1 cellular context compared by ENCODE assay signal in genomic region chr20:3173582-3174441, GRCh38.
TF ChIP-seq lines count a peak whose summit lies in the region.

No MANE protein-coding gene starts in this region.

TF ChIP-seq in K562, 482 proteins besides CTCF, POLR2A, EP300 and RAD21 (continued from another document and continues in another):
- TF ChIP-seq, protein P1, sequence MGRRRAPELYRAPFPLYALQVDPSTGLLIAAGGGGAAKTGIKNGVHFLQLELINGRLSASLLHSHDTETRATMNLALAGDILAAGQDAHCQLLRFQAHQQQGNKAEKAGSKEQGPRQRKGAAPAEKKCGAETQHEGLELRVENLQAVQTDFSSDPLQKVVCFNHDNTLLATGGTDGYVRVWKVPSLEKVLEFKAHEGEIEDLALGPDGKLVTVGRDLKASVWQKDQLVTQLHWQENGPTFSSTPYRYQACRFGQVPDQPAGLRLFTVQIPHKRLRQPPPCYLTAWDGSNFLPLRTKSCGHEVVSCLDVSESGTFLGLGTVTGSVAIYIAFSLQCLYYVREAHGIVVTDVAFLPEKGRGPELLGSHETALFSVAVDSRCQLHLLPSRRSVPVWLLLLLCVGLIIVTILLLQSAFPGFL (CRISPR knock-in tag; IDR thresholded peaks at IDR 0.05), result no peak
- TF ChIP-seq ZNF717 (CRISPR knock-in tag; IDR thresholded peaks at IDR 0.05) (no peak), ZNF175 (CRISPR knock-in tag; IDR thresholded peaks at IDR 0.05; ENCODE audit: low read depth) (no peak), TFAM (CRISPR knock-in tag; conservative IDR thresholded peaks at IDR 0.05) (no peak), YY1 (IDR thresholded peaks at IDR 0.05; ENCODE audit: borderline replicate concordance in 1 of 3, control insufficient read depth in 1 of 3, extremely low read depth in 1 of 3, insufficient read depth in 3 of 3, insufficient read length in 1 of 3, insufficient replicate concordance in 2 of 3, low read depth in 1 of 3, low read length in 2 of 3) (no peak), NFYB (IDR thresholded peaks at IDR 0.05; ENCODE audit: extremely low read depth, insufficient read length) (peak; percentile 41), THAP7 (CRISPR knock-in tag; IDR thresholded peaks at IDR 0.05) (no peak), SAFB (IDR thresholded peaks at IDR 0.05; ENCODE audit: borderline replicate concordance, low read depth, low read length) (peak; percentile 82), HMG20A (CRISPR knock-in tag; conservative IDR thresholded peaks at IDR 0.05) (no peak), NFXL1 (CRISPR knock-in tag; IDR thresholded peaks at IDR 0.05) (no peak), ZBTB43 (CRISPR knock-in tag; IDR thresholded peaks at IDR 0.05) (no peak), FIP1L1 (IDR thresholded peaks at IDR 0.05; ENCODE audit: low read depth, low read length, poor library complexity, severe bottlenecking) (peak; percentile 56), SMAD1 (IDR thresholded peaks at IDR 0.05; ENCODE audit: low read depth, low read length, partially characterized antibody) (no peak), CBX2 (IDR thresholded peaks at IDR 0.05; ENCODE audit: insufficient read depth, low read length, poor library complexity, severe bottlenecking) (no peak), ZNF232 (CRISPR knock-in tag; IDR thresholded peaks at IDR 0.05) (no peak), ZNF121 (CRISPR knock-in tag; conservative IDR thresholded peaks at IDR 0.05) (no peak), ILF3 (IDR thresholded peaks at IDR 0.05; ENCODE audit: borderline replicate concordance) (no peak), E2F5 (CRISPR knock-in tag; IDR thresholded peaks at IDR 0.05) (0 out of 2 replicates have a peak, but pooled peaks have one; percentile 26), RBFOX2 (IDR thresholded peaks at IDR 0.05; ENCODE audit: low read depth, low read length) (peak; percentile 73), BHLHE40 (IDR thresholded peaks at IDR 0.05; ENCODE audit: low read length) (no peak), THRAP3 (IDR thresholded peaks at IDR 0.05; ENCODE audit: borderline replicate concordance) (no peak), NCOA1 (IDR thresholded peaks at IDR 0.05; ENCODE audit: low read depth) (no peak), NR3C1 (CRISPR knock-in tag; IDR thresholded peaks at IDR 0.05) (no peak), E2F8 (IDR thresholded peaks at IDR 0.05; ENCODE audit: low read depth, partially characterized antibody) (no peak), FOXA3 (CRISPR knock-in tag; conservative IDR thresholded peaks at IDR 0.05 in 1 of 2, IDR thresholded peaks at IDR 0.05 in 1 of 2) (peak in 1 of 2 experiments; percentile 59; a peak in 1 of 4 replicates), POLR2AphosphoS2 (IDR thresholded peaks at IDR 0.05; ENCODE audit: low read length) (no peak)
- TF ChIP-seq, protein P2, sequence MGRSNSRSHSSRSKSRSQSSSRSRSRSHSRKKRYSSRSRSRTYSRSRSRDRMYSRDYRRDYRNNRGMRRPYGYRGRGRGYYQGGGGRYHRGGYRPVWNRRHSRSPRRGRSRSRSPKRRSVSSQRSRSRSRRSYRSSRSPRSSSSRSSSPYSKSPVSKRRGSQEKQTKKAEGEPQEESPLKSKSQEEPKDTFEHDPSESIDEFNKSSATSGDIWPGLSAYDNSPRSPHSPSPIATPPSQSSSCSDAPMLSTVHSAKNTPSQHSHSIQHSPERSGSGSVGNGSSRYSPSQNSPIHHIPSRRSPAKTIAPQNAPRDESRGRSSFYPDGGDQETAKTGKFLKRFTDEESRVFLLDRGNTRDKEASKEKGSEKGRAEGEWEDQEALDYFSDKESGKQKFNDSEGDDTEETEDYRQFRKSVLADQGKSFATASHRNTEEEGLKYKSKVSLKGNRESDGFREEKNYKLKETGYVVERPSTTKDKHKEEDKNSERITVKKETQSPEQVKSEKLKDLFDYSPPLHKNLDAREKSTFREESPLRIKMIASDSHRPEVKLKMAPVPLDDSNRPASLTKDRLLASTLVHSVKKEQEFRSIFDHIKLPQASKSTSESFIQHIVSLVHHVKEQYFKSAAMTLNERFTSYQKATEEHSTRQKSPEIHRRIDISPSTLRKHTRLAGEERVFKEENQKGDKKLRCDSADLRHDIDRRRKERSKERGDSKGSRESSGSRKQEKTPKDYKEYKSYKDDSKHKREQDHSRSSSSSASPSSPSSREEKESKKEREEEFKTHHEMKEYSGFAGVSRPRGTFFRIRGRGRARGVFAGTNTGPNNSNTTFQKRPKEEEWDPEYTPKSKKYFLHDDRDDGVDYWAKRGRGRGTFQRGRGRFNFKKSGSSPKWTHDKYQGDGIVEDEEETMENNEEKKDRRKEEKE (IDR thresholded peaks at IDR 0.05; ENCODE audit: borderline replicate concordance in 1 of 2, control insufficient read depth in 1 of 2, low read depth in 2 of 2, low read length in 1 of 2), result no peak
- TF ChIP-seq, protein P3, sequence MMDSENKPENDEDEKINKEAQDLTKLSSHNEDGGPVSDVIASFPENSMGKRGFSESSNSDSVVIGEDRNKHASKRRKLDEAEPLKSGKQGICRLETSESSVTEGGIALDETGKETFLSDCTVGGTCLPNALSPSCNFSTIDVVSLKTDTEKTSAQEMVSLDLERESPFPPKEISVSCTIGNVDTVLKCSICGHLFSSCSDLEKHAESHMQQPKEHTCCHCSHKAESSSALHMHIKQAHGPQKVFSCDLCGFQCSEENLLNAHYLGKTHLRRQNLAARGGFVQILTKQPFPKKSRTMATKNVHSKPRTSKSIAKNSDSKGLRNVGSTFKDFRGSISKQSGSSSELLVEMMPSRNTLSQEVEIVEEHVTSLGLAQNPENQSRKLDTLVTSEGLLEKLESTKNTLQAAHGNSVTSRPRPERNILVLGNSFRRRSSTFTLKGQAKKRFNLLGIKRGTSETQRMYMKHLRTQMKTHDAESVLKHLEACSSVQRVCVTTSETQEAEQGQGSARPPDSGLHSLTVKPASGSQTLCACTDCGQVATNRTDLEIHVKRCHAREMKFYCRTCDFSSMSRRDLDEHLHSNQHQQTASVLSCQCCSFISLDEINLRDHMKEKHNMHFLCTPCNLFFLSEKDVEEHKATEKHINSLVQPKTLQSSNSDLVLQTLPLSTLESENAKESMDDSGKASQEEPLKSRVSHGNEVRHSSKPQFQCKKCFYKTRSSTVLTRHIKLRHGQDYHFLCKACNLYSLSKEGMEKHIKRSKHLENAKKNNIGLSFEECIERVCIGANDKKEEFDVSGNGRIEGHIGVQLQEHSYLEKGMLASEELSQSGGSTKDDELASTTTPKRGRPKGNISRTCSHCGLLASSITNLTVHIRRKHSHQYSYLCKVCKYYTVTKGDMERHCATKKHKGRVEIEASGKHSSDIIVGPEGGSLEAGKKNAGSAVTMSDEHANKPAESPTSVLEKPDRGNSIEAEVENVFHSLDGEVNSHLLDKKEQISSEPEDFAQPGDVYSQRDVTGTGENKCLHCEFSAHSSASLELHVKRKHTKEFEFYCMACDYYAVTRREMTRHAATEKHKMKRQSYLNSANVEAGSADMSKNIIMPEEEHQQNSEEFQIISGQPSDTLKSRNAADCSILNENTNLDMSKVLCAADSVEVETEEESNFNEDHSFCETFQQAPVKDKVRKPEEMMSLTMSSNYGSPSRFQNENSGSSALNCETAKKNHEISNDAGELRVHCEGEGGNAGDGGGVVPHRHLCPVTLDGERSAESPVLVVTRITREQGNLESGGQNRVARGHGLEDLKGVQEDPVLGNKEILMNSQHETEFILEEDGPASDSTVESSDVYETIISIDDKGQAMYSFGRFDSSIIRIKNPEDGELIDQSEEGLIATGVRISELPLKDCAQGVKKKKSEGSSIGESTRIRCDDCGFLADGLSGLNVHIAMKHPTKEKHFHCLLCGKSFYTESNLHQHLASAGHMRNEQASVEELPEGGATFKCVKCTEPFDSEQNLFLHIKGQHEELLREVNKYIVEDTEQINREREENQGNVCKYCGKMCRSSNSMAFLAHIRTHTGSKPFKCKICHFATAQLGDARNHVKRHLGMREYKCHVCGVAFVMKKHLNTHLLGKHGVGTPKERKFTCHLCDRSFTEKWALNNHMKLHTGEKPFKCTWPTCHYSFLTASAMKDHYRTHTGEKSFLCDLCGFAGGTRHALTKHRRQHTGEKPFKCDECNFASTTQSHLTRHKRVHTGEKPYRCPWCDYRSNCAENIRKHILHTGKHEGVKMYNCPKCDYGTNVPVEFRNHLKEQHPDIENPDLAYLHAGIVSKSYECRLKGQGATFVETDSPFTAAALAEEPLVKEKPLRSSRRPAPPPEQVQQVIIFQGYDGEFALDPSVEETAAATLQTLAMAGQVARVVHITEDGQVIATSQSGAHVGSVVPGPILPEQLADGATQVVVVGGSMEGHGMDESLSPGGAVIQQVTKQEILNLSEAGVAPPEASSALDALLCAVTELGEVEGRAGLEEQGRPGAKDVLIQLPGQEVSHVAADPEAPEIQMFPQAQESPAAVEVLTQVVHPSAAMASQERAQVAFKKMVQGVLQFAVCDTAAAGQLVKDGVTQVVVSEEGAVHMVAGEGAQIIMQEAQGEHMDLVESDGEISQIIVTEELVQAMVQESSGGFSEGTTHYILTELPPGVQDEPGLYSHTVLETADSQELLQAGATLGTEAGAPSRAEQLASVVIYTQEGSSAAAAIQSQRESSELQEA (IDR thresholded peaks at IDR 0.05; ENCODE audit: low read depth), result no peak
- TF ChIP-seq, protein P4, sequence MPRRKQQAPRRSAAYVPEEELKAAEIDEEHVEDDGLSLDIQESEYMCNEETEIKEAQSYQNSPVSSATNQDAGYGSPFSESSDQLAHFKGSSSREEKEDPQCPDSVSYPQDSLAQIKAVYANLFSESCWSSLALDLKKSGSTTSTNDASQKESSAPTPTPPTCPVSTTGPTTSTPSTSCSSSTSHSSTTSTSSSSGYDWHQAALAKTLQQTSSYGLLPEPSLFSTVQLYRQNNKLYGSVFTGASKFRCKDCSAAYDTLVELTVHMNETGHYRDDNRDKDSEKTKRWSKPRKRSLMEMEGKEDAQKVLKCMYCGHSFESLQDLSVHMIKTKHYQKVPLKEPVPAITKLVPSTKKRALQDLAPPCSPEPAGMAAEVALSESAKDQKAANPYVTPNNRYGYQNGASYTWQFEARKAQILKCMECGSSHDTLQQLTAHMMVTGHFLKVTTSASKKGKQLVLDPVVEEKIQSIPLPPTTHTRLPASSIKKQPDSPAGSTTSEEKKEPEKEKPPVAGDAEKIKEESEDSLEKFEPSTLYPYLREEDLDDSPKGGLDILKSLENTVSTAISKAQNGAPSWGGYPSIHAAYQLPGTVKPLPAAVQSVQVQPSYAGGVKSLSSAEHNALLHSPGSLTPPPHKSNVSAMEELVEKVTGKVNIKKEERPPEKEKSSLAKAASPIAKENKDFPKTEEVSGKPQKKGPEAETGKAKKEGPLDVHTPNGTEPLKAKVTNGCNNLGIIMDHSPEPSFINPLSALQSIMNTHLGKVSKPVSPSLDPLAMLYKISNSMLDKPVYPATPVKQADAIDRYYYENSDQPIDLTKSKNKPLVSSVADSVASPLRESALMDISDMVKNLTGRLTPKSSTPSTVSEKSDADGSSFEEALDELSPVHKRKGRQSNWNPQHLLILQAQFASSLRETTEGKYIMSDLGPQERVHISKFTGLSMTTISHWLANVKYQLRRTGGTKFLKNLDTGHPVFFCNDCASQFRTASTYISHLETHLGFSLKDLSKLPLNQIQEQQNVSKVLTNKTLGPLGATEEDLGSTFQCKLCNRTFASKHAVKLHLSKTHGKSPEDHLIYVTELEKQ (CRISPR knock-in tag; IDR thresholded peaks at IDR 0.05), result no peak
